Comparison of ENCODE assay signal across 24 cellular contexts in the genomic region with DNA sequence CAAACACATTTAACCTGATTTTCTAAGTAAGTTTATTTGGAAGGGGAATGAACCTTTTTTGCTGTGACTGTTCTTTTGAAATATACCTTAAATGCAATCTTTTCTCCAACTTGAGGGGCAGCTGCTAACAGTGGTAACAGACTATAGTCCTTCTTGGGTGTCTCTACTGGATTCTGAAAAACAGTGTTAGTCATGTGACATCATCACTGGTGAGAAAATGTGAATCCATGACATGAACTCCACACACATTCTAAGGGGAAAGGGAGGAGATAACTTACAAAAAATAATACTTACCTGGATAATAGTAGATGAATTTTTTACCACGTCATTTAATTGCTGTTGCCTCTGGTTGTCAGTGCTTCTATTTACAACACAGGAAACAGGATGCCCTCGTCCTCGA.
"Had no signal": no experiment of that assay in that cellular context is flagged by ENCODE, and none has a peak within 500 bp of the region (broad histone marks: within the 10 kb centered on the region; RNA-seq: fewer than 3 reads in every experiment).

No MANE protein-coding gene starts in this region.

- H3K4me3 ChIP-seq: adrenal gland, ascending aorta, hepatocyte, lower lobe of right lung, spleen, upper lobe of left lung had no signal

- H3K4me2 ChIP-seq: hepatocyte had no signal

- H3K4me3 Mint-ChIP-seq: activated naive CD4-positive, alpha-beta T cell treated with anti-CD3 and anti-CD28 coated beads for 36 hours; dendritic cell treated with granulocyte-macrophage colony-stimulating factor and Interleukin-4, amounts not matched to agents 40 ng/mL and 50 ng/mL, for 4 days; immature natural killer cell; T-helper 2 cell treated with Interferon-gamma antibody and Interleukin-4, amounts not matched to agents 5 μg/mL and 100 μg/mL, for 36 hours had no signal

- FAIRE-seq: endothelial cell of umbilical vein, frontal cortex had no signal

- H3K9me3 ChIP-seq: adrenal gland, ascending aorta, lower lobe of right lung, spleen, upper lobe of left lung had no signal

- H3K27me3 Mint-ChIP-seq: dendritic cell treated with granulocyte-macrophage colony-stimulating factor and Interleukin-4, amounts not matched to agents 40 ng/mL and 50 ng/mL, for 4 days; naive B cell had no signal

- ATAC-seq: esophagus mucosa, lower lobe of right lung, SK-N-SH treated with all-trans-retinoic acid at 6 μM for 48 hours had no signal

- DNase-seq: activated CD4-positive, alpha-beta T cell treated with anti-CD3 and anti-CD28 coated beads for 1 hour; activated naive CD4-positive, alpha-beta T cell treated with anti-CD3 and anti-CD28 coated beads for 36 hours; activated T-cell treated with anti-CD3 and anti-CD28 coated beads for 4 hours; adrenal gland; brain microvascular endothelial cell; caudate nucleus; effector memory CD4-positive, alpha-beta T cell; glutamatergic neuron; immature natural killer cell; lower lobe of right lung; naive B cell; retina; spleen; stimulated activated CD4-positive, alpha-beta T cell treated with anti-CD3 and anti-CD28 coated beads, Interleukin-4, amount 100 ng/mL, for 1 hour; stimulated activated naive CD4-positive, alpha-beta T cell; upper lobe of left lung had no signal

- H3K9me3 Mint-ChIP-seq: activated naive CD4-positive, alpha-beta T cell treated with anti-CD3 and anti-CD28 coated beads for 36 hours; dendritic cell treated with granulocyte-macrophage colony-stimulating factor and Interleukin-4, amounts not matched to agents 40 ng/mL and 50 ng/mL, for 4 days; immature natural killer cell; naive B cell; T-helper 2 cell treated with Interferon-gamma antibody and Interleukin-4, amounts not matched to agents 5 μg/mL and 100 μg/mL, for 36 hours had no signal

- H3K27ac ChIP-seq: adrenal gland, ascending aorta, brain microvascular endothelial cell, hepatocyte, lower lobe of right lung, upper lobe of left lung had no signal

- H3K27ac Mint-ChIP-seq: activated naive CD4-positive, alpha-beta T cell treated with anti-CD3 and anti-CD28 coated beads for 36 hours; dendritic cell treated with granulocyte-macrophage colony-stimulating factor and Interleukin-4, amounts not matched to agents 40 ng/mL and 50 ng/mL, for 4 days; immature natural killer cell; T-helper 2 cell treated with Interferon-gamma antibody and Interleukin-4, amounts not matched to agents 5 μg/mL and 100 μg/mL, for 36 hours had no signal

- H3K27me3 ChIP-seq: adrenal gland, ascending aorta, brain microvascular endothelial cell, hepatocyte, spleen, upper lobe of left lung had no signal

- H3K4me1 ChIP-seq: adrenal gland, ascending aorta, lower lobe of right lung had no signal

- H2AFZ ChIP-seq: hepatocyte had no signal
